Comparison of ENCODE assay signal across 20 cellular contexts in genomic region chr7:911791-912480, GRCh38. TPM values are rescaled to one million over a fixed set of nuclear protein-coding genes. Genes with fewer than 3 reads are reported as not detected.
DNase-seq lines count a peak whose midpoint lies in the region; ATAC-seq and TF ChIP-seq lines count a peak whose summit lies in the region.
"Had no signal": no experiment of that assay in that cellular context is flagged by ENCODE, and none has a peak within 500 bp of the region (broad histone marks: within the 10 kb centered on the region; RNA-seq: fewer than 3 reads in every experiment).

No MANE protein-coding gene starts in this region.

- no TSS peak for BruUV-seq in Calu3 (replicated peaks; lab: Mats Ljungman, UMichigan)

- TF ChIP-seq CTCF in Calu3 (IDR thresholded peaks at IDR 0.05; ENCODE audit: unreplicated experiment): peak; percentile 20

- peaks cover 43% of the 10 kb centered on the region for H3K4me1 Mint-ChIP-seq in Calu3 (ENCODE audit: low read depth, unreplicated experiment)
- H3K4me1 Mint-ChIP-seq in central memory CD8-positive, alpha-beta T cell: peaks cover 12% of the 10 kb centered on the region

- H3K36me3 Mint-ChIP-seq in Calu3 (ENCODE audit: insufficient read depth, unreplicated experiment): peaks cover 78% of the 10 kb centered on the region
- peaks cover 35% of the 10 kb centered on the region for H3K36me3 Mint-ChIP-seq in central memory CD8-positive, alpha-beta T cell (ENCODE audit: insufficient read depth)
- H3K36me3 Mint-ChIP-seq: CD4-positive, alpha-beta memory T cell; IgD-negative memory B cell had no signal

- H3K9me3 Mint-ChIP-seq in Calu3 (ENCODE audit: low read depth, unreplicated experiment): no peaks in the 10 kb centered on the region
- H3K9me3 Mint-ChIP-seq in central memory CD8-positive, alpha-beta T cell: no peaks in the 10 kb centered on the region
- H3K9me3 Mint-ChIP-seq: CD4-positive, alpha-beta memory T cell; HFFc6; IgD-negative memory B cell had no signal

- intact Hi-C loops in Calu3 (cut with micrococcal nuclease; ENCODE audit: unreplicated experiment) (loop anchor here (5.0 kb wide), 1 partner anchor 35 kb away; no protein-coding TSS in a partner anchor), sciatic nerve (cut with DNase I) (no loop called here)

- H3K4me3 Mint-ChIP-seq in Calu3 (ENCODE audit: low read depth, unreplicated experiment): no peak overlapping the region
- H3K4me3 Mint-ChIP-seq in central memory CD8-positive, alpha-beta T cell: no peak overlapping the region
- H3K4me3 Mint-ChIP-seq: CD4-positive, alpha-beta memory T cell; HFFc6 had no signal

- H3K27me3 Mint-ChIP-seq in Calu3 (ENCODE audit: unreplicated experiment): no peaks in the 10 kb centered on the region
- H3K27me3 Mint-ChIP-seq in central memory CD8-positive, alpha-beta T cell: no peaks in the 10 kb centered on the region
- H3K27me3 Mint-ChIP-seq: CD4-positive, alpha-beta memory T cell; IgD-negative memory B cell had no signal

- no peak for DNase-seq in Calu3
- DNase-seq in central memory CD8-positive, alpha-beta T cell (ENCODE audit: low spot score in 2 of 2): no peak
- DNase-seq in sciatic nerve (ENCODE audit: low spot score): no peak
- DNase-seq in T-helper 9 cell: no peak
- no peak for DNase-seq in DMS153 (lab: John Stamatoyannopoulos, UW)
- DNase-seq in activated naive CD4-positive, alpha-beta T cell treated with Interleukin-2 at 50 U/mL for 16 hours: no peak
- DNase-seq: AML-193, GF-D8, HFFc6, MV-4-11, NCI-H1436 treated with DMSO at 0.1 percent for 48 hours, NCI-H2081 treated with DMSO at 0.1 percent for 48 hours, NCI-H2227 treated with DMSO at 0.1 percent for 48 hours, NCI-H526, SJCRH30 had no signal

- H3K27ac ChIP-seq in layer of hippocampus (ENCODE audit: low read depth, low read length): peak overlapping the region; percentile 99
- H3K27ac ChIP-seq: RWPE1, SJCRH30 had no signal

- CTCF ChIA-PET in Calu3 (lab: Charles Lee): no interaction called here

- no peak for ATAC-seq in central memory CD8-positive, alpha-beta T cell (replicated peaks; ENCODE audit: extremely low read depth, poor library complexity, severe bottlenecking)
- ATAC-seq in sciatic nerve: peak; percentile 6
- ATAC-seq in HG02623 (IDR thresholded peaks at IDR 0.05; ENCODE audit: unreplicated experiment): no peak

- no peaks in the 10 kb centered on the region for H3K27me3 ChIP-seq in layer of hippocampus (ENCODE audit: control insufficient read depth, insufficient read depth, low read length)

- no peak overlapping the region for H3K27ac Mint-ChIP-seq in Calu3 (ENCODE audit: unreplicated experiment)
- peak overlapping the region; percentile 38 for H3K27ac Mint-ChIP-seq in central memory CD8-positive, alpha-beta T cell (ENCODE audit: low read depth)
- H3K27ac Mint-ChIP-seq: HFFc6 had no signal

RNA-seq across cellular contexts. Expression of gene GET4, which starts 35.6 kb away (rescaled TPM):
- total RNA-seq in Calu3 (2022): 145 and 167 TPM in 2 replicates
- 25.4 TPM for total RNA-seq in sciatic nerve

RNA-seq across cellular contexts. Expression of gene ADAP1, which starts 42.5 kb away (rescaled TPM):
- total RNA-seq in Calu3 (2022) (173 and 220 TPM in 2 replicates), sciatic nerve (42.8 TPM)
